In genomic region chr2:61042807-61043206, GRCh38 we compare ENCODE assay signal across 30 cellular contexts.
"Had no signal": no experiment of that assay in that cellular context is flagged by ENCODE, and none has a peak within 500 bp of the region (broad histone marks: within the 10 kb centered on the region; RNA-seq: fewer than 3 reads in every experiment).

No MANE protein-coding gene starts in this region.

- H3K36me3 ChIP-seq: ascending aorta had no signal

- ATAC-seq: activated CD8-positive, alpha-beta memory T cell treated with anti-CD3 and anti-CD28 coated beads, Interleukin-2, amount 10 ng/mL, durations not matched to agents 7 days and 5 days; activated naive CD8-positive, alpha-beta T cell treated with anti-CD3 and anti-CD28 coated beads, Interleukin-2, amount 50 U/mL, for 24 hours; body of pancreas; Panc1; T-helper 17 cell had no signal

- H3K27ac ChIP-seq: body of pancreas had no signal

- DNase-seq: activated B cell treated with CpG ODN at 0.5 μM for 24 hours; activated CD4-positive, alpha-beta T cell treated with anti-CD3 and anti-CD28 coated beads for 1 hour; activated CD4-positive, alpha-beta T cell treated with anti-CD3 and anti-CD28 coated beads, Interleukin-2, amount 10 ng/mL, durations not matched to agents 24 days and 14 days; activated CD4-positive, alpha-beta T cell treated with anti-CD3 and anti-CD28 coated beads, Interleukin-2, amount 50 U/mL, for 48 hours; activated CD8-positive, alpha-beta memory T cell treated with anti-CD3 and anti-CD28 coated beads, Interleukin-2, amount 10 ng/mL, durations not matched to agents 7 days and 5 days; activated effector memory CD4-positive, alpha-beta T cell treated with Interleukin-2 at 50 U/mL for 16 hours; activated naive CD4-positive, alpha-beta T cell; activated naive CD8-positive, alpha-beta T cell treated with anti-CD3 and anti-CD28 coated beads, Interleukin-2, amount 50 U/mL, for 24 hours; activated T-cell treated with anti-CD3 and anti-CD28 coated beads, Interleukin-2, amount 50 U/mL, for 24 hours; amniotic stem cell; body of pancreas; MM.1S; NCI-H1105 treated with DMSO at 0.1 percent for 48 hours; NCI-H1436 treated with DMSO at 0.1 percent for 48 hours; NCI-H187; NCI-H2081; NCI-H2171 treated with DMSO at 0.1 percent for 48 hours; NCI-H226; NCI-H510A; NCI-H69; NK-92 treated with Interleukin-12 subunit alpha and Interleukin-12 subunit beta, amount 100 ng/mL, for 24 hours; OCI-M1; RPMI8226; SHP77; T-helper 17 cell; T-helper 9 cell had no signal

- H3K4me3 Mint-ChIP-seq: activated B cell treated with CpG ODN at 0.5 μM for 24 hours; activated CD4-positive, alpha-beta T cell treated with anti-CD3 and anti-CD28 coated beads, Interleukin-2, amount 10 ng/mL, durations not matched to agents 24 days and 14 days; activated CD8-positive, alpha-beta memory T cell treated with anti-CD3 and anti-CD28 coated beads, Interleukin-2, amount 10 ng/mL, durations not matched to agents 7 days and 5 days; activated naive CD4-positive, alpha-beta T cell treated with anti-CD3 and anti-CD28 coated beads, Interleukin-2, amount 50 U/mL, for 24 hours; activated naive CD8-positive, alpha-beta T cell treated with anti-CD3 and anti-CD28 coated beads, Interleukin-2, amount 50 U/mL, for 24 hours; activated T-cell treated with anti-CD3 and anti-CD28 coated beads, Interleukin-2, amount 50 U/mL, for 24 hours; activated T-helper 1 cell treated with anti-CD3 and anti-CD28 coated beads, Interleukin-12 subunit alpha, Interleukin-12 subunit beta, Interleukin-2, Interleukin-4 antibody, amounts not matched to agents 30 ng/mL and 10 ng/mL and 1 ng/mL, durations not matched to agents 14 hours and 24 hours and 36 hours had no signal

- H3K4me3 ChIP-seq: ascending aorta, body of pancreas had no signal

- H3K9me3 Mint-ChIP-seq: activated naive CD4-positive, alpha-beta T cell treated with anti-CD3 and anti-CD28 coated beads, Interleukin-2, amount 50 U/mL, for 24 hours; activated naive CD8-positive, alpha-beta T cell treated with anti-CD3 and anti-CD28 coated beads, Interleukin-2, amount 50 U/mL, for 24 hours had no signal

- H3K27me3 ChIP-seq: ascending aorta, body of pancreas had no signal

- H3K27ac Mint-ChIP-seq: activated B cell treated with CpG ODN at 0.5 μM for 24 hours; activated CD4-positive, alpha-beta T cell treated with anti-CD3 and anti-CD28 coated beads, Interleukin-2, amount 10 ng/mL, durations not matched to agents 24 days and 14 days; activated CD8-positive, alpha-beta memory T cell treated with anti-CD3 and anti-CD28 coated beads, Interleukin-2, amount 10 ng/mL, durations not matched to agents 7 days and 5 days; activated naive CD4-positive, alpha-beta T cell treated with anti-CD3 and anti-CD28 coated beads, Interleukin-2, amount 50 U/mL, for 24 hours; activated naive CD8-positive, alpha-beta T cell treated with anti-CD3 and anti-CD28 coated beads, Interleukin-2, amount 50 U/mL, for 24 hours; activated T-cell treated with anti-CD3 and anti-CD28 coated beads, Interleukin-2, amount 50 U/mL, for 24 hours; activated T-helper 1 cell treated with anti-CD3 and anti-CD28 coated beads, Interleukin-12 subunit alpha, Interleukin-12 subunit beta, Interleukin-2, Interleukin-4 antibody, amounts not matched to agents 30 ng/mL and 10 ng/mL and 1 ng/mL, durations not matched to agents 14 hours and 24 hours and 36 hours; T-helper 17 cell had no signal

- H3K9me3 ChIP-seq: body of pancreas had no signal

- H3K27me3 Mint-ChIP-seq: activated B cell treated with CpG ODN at 0.5 μM for 24 hours; activated CD4-positive, alpha-beta T cell treated with anti-CD3 and anti-CD28 coated beads, Interleukin-2, amount 10 ng/mL, durations not matched to agents 24 days and 14 days; activated CD8-positive, alpha-beta memory T cell treated with anti-CD3 and anti-CD28 coated beads, Interleukin-2, amount 10 ng/mL, durations not matched to agents 7 days and 5 days; activated naive CD4-positive, alpha-beta T cell treated with anti-CD3 and anti-CD28 coated beads, Interleukin-2, amount 50 U/mL, for 24 hours; activated naive CD8-positive, alpha-beta T cell treated with anti-CD3 and anti-CD28 coated beads, Interleukin-2, amount 50 U/mL, for 24 hours; activated T-cell treated with anti-CD3 and anti-CD28 coated beads, Interleukin-2, amount 50 U/mL, for 24 hours; T-helper 17 cell had no signal
